ENCODE assay signal across 32 cellular contexts in the genomic region with DNA sequence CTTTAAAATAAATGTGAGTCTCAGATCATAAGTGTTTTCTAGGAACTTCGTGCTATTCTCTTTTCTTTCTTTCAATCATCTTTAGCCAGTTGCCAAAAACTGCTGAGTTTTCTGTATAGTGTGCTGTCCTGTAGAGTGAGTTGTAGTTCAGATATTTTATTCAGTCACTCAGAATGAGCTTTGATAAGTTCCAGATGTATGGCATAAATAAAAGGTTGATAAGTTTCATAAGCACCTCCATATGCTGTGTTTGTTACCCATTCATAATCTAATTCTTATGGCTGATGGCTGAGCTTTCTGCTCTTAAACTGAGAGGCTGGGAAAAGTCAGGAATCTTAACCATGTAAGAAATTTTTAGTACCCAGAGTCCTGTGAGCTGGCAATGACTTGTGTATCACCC. TPM values are rescaled to one million over a fixed set of nuclear protein-coding genes. Genes with fewer than 3 reads are reported as not detected.
"Had no signal": no experiment of that assay in that cellular context is flagged by ENCODE, and none has a peak within 500 bp of the region (broad histone marks: within the 10 kb centered on the region; RNA-seq: fewer than 3 reads in every experiment).

No MANE protein-coding gene starts in this region.

- H3K36me3 ChIP-seq: brain microvascular endothelial cell, MG63, SJSA1, WERI-Rb-1 had no signal

- H3K4me1 ChIP-seq: SJSA1 had no signal

- H3K4me3 ChIP-seq: MG63, SJSA1 had no signal

- H3K27ac ChIP-seq: brain microvascular endothelial cell, SJSA1, WERI-Rb-1 had no signal

- H3K27me3 ChIP-seq: brain microvascular endothelial cell, SJSA1 had no signal

- ATAC-seq: activated CD8-positive, alpha-beta memory T cell treated with anti-CD3 and anti-CD28 coated beads, Interleukin-2, amount 10 ng/mL, durations not matched to agents 7 days and 5 days; activated naive CD8-positive, alpha-beta T cell treated with anti-CD3 and anti-CD28 coated beads, Interleukin-2, amount 50 U/mL, for 24 hours; Panc1 had no signal

- DNase-seq: activated CD4-positive, alpha-beta memory T cell treated with anti-CD3 and anti-CD28 coated beads, Interleukin-2, amount 10 ng/mL, durations not matched to agents 7 days and 5 days; activated CD4-positive, alpha-beta T cell treated with anti-CD3 and anti-CD28 coated beads for 1 hour; activated CD4-positive, alpha-beta T cell treated with anti-CD3 and anti-CD28 coated beads for 48 hours; activated CD4-positive, CD25-positive, alpha-beta regulatory T cell; activated CD8-positive, alpha-beta memory T cell treated with anti-CD3 and anti-CD28 coated beads for 24 hours; activated CD8-positive, alpha-beta memory T cell treated with anti-CD3 and anti-CD28 coated beads, Interleukin-2, amount 10 ng/mL, durations not matched to agents 7 days and 5 days; activated CD8-positive, alpha-beta memory T cell treated with anti-CD3 and anti-CD28 coated beads, Interleukin-2, amount 50 U/mL, for 48 hours; activated effector memory CD4-positive, alpha-beta T cell treated with Interleukin-2 at 50 U/mL for 16 hours; activated naive CD4-positive, alpha-beta T cell treated with anti-CD3 and anti-CD28 coated beads, Interleukin-2, amount 10 ng/mL, durations not matched to agents 7 days and 5 days; activated naive CD8-positive, alpha-beta T cell treated with anti-CD3 and anti-CD28 coated beads, Interleukin-2, amount 50 U/mL, for 24 hours; activated T-cell treated with anti-CD3 and anti-CD28 coated beads, Interleukin-2, amount 50 U/mL, for 48 hours; amniotic stem cell; aorta; brain microvascular endothelial cell; Kasumi-1; KG1; MG63; NCI-H1048; NCI-H1436 treated with DMSO at 0.1 percent for 48 hours; NCI-H1694 treated with DMSO at 0.1 percent for 48 hours; NCI-H2029; NCI-H345; NCI-H524 treated with DMSO at 0.1 percent for 48 hours; RPMI8226; SHP77 treated with DMSO at 0.1 percent for 48 hours; T1000; WERI-Rb-1 had no signal

- H3K9me3 ChIP-seq: MG63, SJSA1 had no signal

RNA-seq across cellular contexts. Expression of a gene that starts 59.3 kb away (rescaled TPM):
- total RNA-seq: activated CD4-positive, alpha-beta memory T cell treated with anti-CD3 and anti-CD28 coated beads, Interleukin-2, amount 10 ng/mL, durations not matched to agents 7 days and 5 days; activated CD8-positive, alpha-beta memory T cell treated with anti-CD3 and anti-CD28 coated beads, Interleukin-2, amount 10 ng/mL, durations not matched to agents 7 days and 5 days; NCI-H460; SJSA1; T-helper 1 cell treated with Interleukin-12 subunit alpha and Interleukin-12 subunit beta and Interleukin-4 antibody, amounts not matched to agents 30 ng/mL and 1 ng/mL, for 36 hours; T-helper 2 cell treated with Interferon-gamma antibody and Interleukin-4, amounts not matched to agents 100 ng/mL and 5 ng/mL, for 36 hours had no signal
